Comparison of ENCODE assay signal across 21 cellular contexts in genomic region chr4:153413827-153414226, GRCh38.
"Had no signal": no experiment of that assay in that cellular context is flagged by ENCODE, and none has a peak within 500 bp of the region (broad histone marks: within the 10 kb centered on the region; RNA-seq: fewer than 3 reads in every experiment).

No MANE protein-coding gene starts in this region.

- DNase-seq: activated CD4-positive, alpha-beta T cell treated with anti-CD3 and anti-CD28 coated beads for 48 hours; activated CD8-positive, alpha-beta T cell treated with anti-CD3 and anti-CD28 coated beads for 36 hours; activated gamma-delta T cell treated with Interleukin-2 at 50 U/mL for 16 hours; activated T-cell treated with anti-CD3 and anti-CD28 coated beads, Interleukin-2, amount 50 U/mL, for 72 hours; amniotic stem cell; central memory CD4-positive, alpha-beta T cell; effector CD4-positive, alpha-beta T cell; foreskin keratinocyte; head of caudate nucleus; immature natural killer cell; mesenchymal stem cell; stimulated activated CD4-positive, alpha-beta T cell treated with anti-CD3 and anti-CD28 coated beads, Interleukin-15, amount 100 ng/mL, for 24 hours; stimulated activated CD4-positive, alpha-beta T cell treated with anti-CD3 and anti-CD28 coated beads, Interleukin-4, amount 100 ng/mL, for 24 hours; stimulated activated naive CD4-positive, alpha-beta T cell; T-helper 17 cell had no signal

- H3K79me2 ChIP-seq: parathyroid adenoma had no signal

- H3K9me3 ChIP-seq: tibial nerve had no signal

- H3K27me3 ChIP-seq: foreskin keratinocyte, neural progenitor cell, tibial nerve had no signal

- H3K4me1 Mint-ChIP-seq: immature natural killer cell had no signal

- H3K4me3 Mint-ChIP-seq: activated CD8-positive, alpha-beta T cell treated with anti-CD3 and anti-CD28 coated beads for 36 hours; activated naive CD8-positive, alpha-beta T cell; activated T-cell treated with anti-CD3 and anti-CD28 coated beads, Interleukin-2, amount 50 U/mL, for 72 hours; brain; immature natural killer cell; neural progenitor cell; T-helper 17 cell had no signal

- H3K4me2 ChIP-seq: neural progenitor cell had no signal

- H3K27me3 Mint-ChIP-seq: activated CD8-positive, alpha-beta T cell treated with anti-CD3 and anti-CD28 coated beads for 36 hours; activated naive CD8-positive, alpha-beta T cell; brain; T-helper 17 cell had no signal

- H3K36me3 Mint-ChIP-seq: activated naive CD8-positive, alpha-beta T cell; brain had no signal

- H3K4me3 ChIP-seq: coronary artery, neural progenitor cell, tibial nerve had no signal

- H3K27ac ChIP-seq: coronary artery, foreskin keratinocyte, neural progenitor cell, parathyroid adenoma, tibial nerve had no signal

- H3K9ac ChIP-seq: neural progenitor cell, parathyroid adenoma had no signal

- H2AFZ ChIP-seq: neural progenitor cell, parathyroid adenoma had no signal

- H3K36me3 ChIP-seq: neural progenitor cell, tibial nerve had no signal

- ATAC-seq: activated CD8-positive, alpha-beta T cell treated with anti-CD3 and anti-CD28 coated beads for 36 hours; activated T-cell treated with anti-CD3 and anti-CD28 coated beads, Interleukin-2, amount 50 U/mL, for 72 hours; foreskin keratinocyte; T-helper 17 cell had no signal

- H3K4me1 ChIP-seq: parathyroid adenoma, tibial nerve had no signal

- H3K9me3 Mint-ChIP-seq: activated CD8-positive, alpha-beta T cell treated with anti-CD3 and anti-CD28 coated beads for 36 hours; activated T-cell treated with anti-CD3 and anti-CD28 coated beads, Interleukin-2, amount 50 U/mL, for 72 hours; brain; immature natural killer cell; neural progenitor cell had no signal

- H3K27ac Mint-ChIP-seq: activated CD8-positive, alpha-beta T cell treated with anti-CD3 and anti-CD28 coated beads for 36 hours; activated naive CD8-positive, alpha-beta T cell; activated T-cell treated with anti-CD3 and anti-CD28 coated beads, Interleukin-2, amount 50 U/mL, for 72 hours; immature natural killer cell; neural progenitor cell; T-helper 17 cell had no signal
